1 cellular context compared by ENCODE assay signal in the genomic region with DNA sequence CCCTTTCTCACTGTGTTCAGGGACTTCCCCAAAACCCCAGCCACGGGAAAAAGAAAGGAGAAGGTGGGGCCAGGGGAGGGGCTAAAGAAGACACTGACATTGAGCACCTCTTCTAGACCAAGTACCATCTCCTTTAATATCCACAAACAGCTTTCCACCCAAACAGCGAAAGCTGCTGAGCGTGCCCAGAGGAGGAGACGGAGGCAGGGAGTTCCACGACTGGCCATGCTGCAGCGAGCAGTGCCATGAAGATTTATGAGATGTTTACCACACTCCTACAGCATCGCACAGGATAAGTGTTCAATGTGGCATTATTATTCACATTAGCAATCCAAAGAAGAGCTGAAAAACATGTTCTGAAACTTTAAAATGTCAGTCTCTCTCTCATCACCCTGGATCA.
TF ChIP-seq lines count a peak whose summit lies in the region.

No MANE protein-coding gene starts in this region.

TF ChIP-seq in HepG2, 621 proteins besides CTCF, POLR2A, EP300 and RAD21 (continued from another document):
- TF ChIP-seq KIAA2018 (CRISPR knock-in tag; IDR thresholded peaks at IDR 0.05; ENCODE audit: borderline replicate concordance) (no peak), ZFP82 (CRISPR knock-in tag; IDR thresholded peaks at IDR 0.05; ENCODE audit: borderline replicate concordance) (no peak), ZSCAN21 (CRISPR knock-in tag; IDR thresholded peaks at IDR 0.05; ENCODE audit: borderline replicate concordance) (no peak), ZNF839 (CRISPR knock-in tag; IDR thresholded peaks at IDR 0.05; ENCODE audit: borderline replicate concordance) (no peak), RXRB (CRISPR knock-in tag; IDR thresholded peaks at IDR 0.05; ENCODE audit: borderline replicate concordance) (no peak), IKZF4 (CRISPR knock-in tag; IDR thresholded peaks at IDR 0.05; ENCODE audit: borderline replicate concordance, low read depth, not compliant biosample characterization) (no peak), ZMAT3 (CRISPR knock-in tag; conservative IDR thresholded peaks at IDR 0.05) (no peak), TSC22D2 (CRISPR knock-in tag; IDR thresholded peaks at IDR 0.05; ENCODE audit: borderline replicate concordance) (no peak), SNAPC2 (CRISPR knock-in tag; IDR thresholded peaks at IDR 0.05) (no peak), ZNF691 (CRISPR knock-in tag; IDR thresholded peaks at IDR 0.05; ENCODE audit: borderline replicate concordance, low read depth) (no peak), BCLAF1 (IDR thresholded peaks at IDR 0.05) (no peak), MTF1 (CRISPR knock-in tag; IDR thresholded peaks at IDR 0.05) (no peak), MEF2D (CRISPR knock-in tag; IDR thresholded peaks at IDR 0.05) (no peak)
